Comparison of ENCODE assay signal across 16 cellular contexts in the genomic region with DNA sequence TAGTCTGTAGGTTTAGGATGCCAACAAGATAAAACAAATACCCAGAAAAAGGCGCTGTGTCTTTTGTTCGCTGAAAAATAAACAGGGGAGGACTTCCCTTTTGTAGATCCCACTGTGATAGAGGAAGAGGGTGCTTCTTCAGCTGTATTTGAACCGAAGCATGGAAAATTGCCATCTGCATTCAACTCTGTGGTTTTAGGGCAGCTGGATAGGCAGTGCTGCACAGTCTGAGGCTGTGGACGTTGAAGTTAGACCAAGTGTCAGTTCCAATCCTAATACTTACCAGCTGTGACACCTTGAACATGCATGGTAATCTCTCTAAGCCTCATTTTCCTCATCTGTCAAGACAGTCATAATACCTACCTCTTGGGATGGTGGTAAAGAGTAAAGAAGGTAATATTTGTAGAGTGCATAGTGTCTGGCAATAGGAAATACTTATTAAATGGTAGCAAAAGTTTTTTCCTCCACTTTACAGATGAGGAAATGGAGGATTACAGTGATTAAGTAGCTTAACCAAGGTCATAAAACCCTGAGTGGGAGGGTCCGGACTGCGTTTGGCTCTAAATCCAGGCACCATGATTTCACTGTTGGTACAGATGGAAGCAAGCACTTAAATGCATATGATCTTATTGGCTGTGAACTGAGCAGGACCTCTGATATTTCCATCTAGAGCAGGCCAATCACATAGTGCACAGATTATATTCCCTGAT. TPM values are rescaled to one million over a fixed set of nuclear protein-coding genes. Genes with fewer than 3 reads are reported as not detected.
DNase-seq lines count a peak whose midpoint lies in the region; ATAC-seq, FAIRE-seq and TF ChIP-seq lines count a peak whose summit lies in the region.
"Had no signal": no experiment of that assay in that cellular context is flagged by ENCODE, and none has a peak within 500 bp of the region (broad histone marks: within the 10 kb centered on the region; RNA-seq: fewer than 3 reads in every experiment).

No MANE protein-coding gene starts in this region.

- DNase-seq in AG04449 (ENCODE audit: low read depth, low spot score) (no peak), G401 (ENCODE audit: low spot score) (peak; percentile 69), NCI-H82 treated with DMSO at 0.1 percent for 48 hours (lab: John Stamatoyannopoulos, UW; ENCODE audit: unreplicated experiment) (peak; percentile 97), H1 (ENCODE audit: low read depth in 1 of 2, low spot score in 2 of 2) (no peak), pancreas (no peak), suprapubic skin (ENCODE audit: low spot score in 2 of 2) (no peak), HPDE6-E6E7 (ENCODE audit: extremely low spot score) (no peak)
- DNase-seq in activated effector memory CD4-positive, alpha-beta T cell treated with Interleukin-2 at 50 U/mL for 16 hours: no peak
- DNase-seq: activated CD4-positive, CD25-positive, alpha-beta regulatory T cell; activated T-cell treated with anti-CD3 and anti-CD28 coated beads for 4 hours; GF-D8; GOT3; left colon; naive thymus-derived CD4-positive, alpha-beta T cell; right lobe of liver had no signal

- H2BK12ac ChIP-seq in H1 (ENCODE audit: low read depth, low read length): no peak overlapping the region

- POLR2A ChIA-PET in AG04449 (lab: Yijun Ruan, JAX): no interaction called here
- POLR2A ChIA-PET in H1 (lab: Charles Lee; ENCODE audit: partially characterized antibody): interaction anchor here (1.2 kb wide), 1 partner anchor 498 kb away, joined by 5 read pairs; no protein-coding TSS in a partner anchor

- H2AFZ ChIP-seq in H1 (ENCODE audit: low read length): peak overlapping the region; percentile 99; the same call in 1 of the 2 replicates

- H3K27me3 ChIP-seq in H1 (replicated peaks in 1 of 4; ENCODE audit: control insufficient read depth in 3 of 4, extremely low read depth in 1 of 4, insufficient read depth in 3 of 4, low read length in 3 of 4) (no peaks in the 10 kb centered on the region), pancreas (no peaks in the 10 kb centered on the region), suprapubic skin (peaks cover 9% of the 10 kb centered on the region)
- H3K27me3 ChIP-seq: right lobe of liver had no signal

- H2BK5ac ChIP-seq in H1 (ENCODE audit: low read depth, low read length): no peak overlapping the region

- H3K4ac ChIP-seq in H1 (replicated peaks; ENCODE audit: insufficient read length, low read depth, low read length): no peak overlapping the region

- no peak for TF ChIP-seq CTCF in AG04449 (IDR thresholded peaks at IDR 0.05; ENCODE audit: insufficient read depth, low read length, missing control alignments)
- TF ChIP-seq CTCF in H1 (IDR thresholded peaks at IDR 0.05; ENCODE audit: control extremely low read depth in 1 of 3, insufficient read depth in 1 of 3, low read depth in 1 of 3, low read length in 3 of 3): no peak
- TF ChIP-seq CTCF in pancreas (IDR thresholded peaks at IDR 0.05): no peak
- TF ChIP-seq CTCF in suprapubic skin (IDR thresholded peaks at IDR 0.05): no peak

- TF ChIP-seq EP300 in H1 (IDR thresholded peaks at IDR 0.05; ENCODE audit: borderline replicate concordance in 1 of 2, low read depth in 2 of 2, low read length in 2 of 2): no peak
- no peak for TF ChIP-seq EP300 in suprapubic skin (IDR thresholded peaks at IDR 0.05)

- H3K79me1 ChIP-seq in H1 (ENCODE audit: low read depth, low read length): no peaks in the 10 kb centered on the region

- H3K4me3 ChIP-seq in AG04449 (ENCODE audit: low read depth, low read length): peak overlapping the region; percentile 19; the same call in 1 of the 2 replicates
- H3K4me3 ChIP-seq in H1 (ENCODE audit: extremely low read depth in 1 of 4, insufficient read depth in 2 of 4, low read depth in 3 of 4, low read length in 4 of 4): no peak overlapping the region
- no peak overlapping the region for H3K4me3 ChIP-seq in pancreas
- no peak overlapping the region for H3K4me3 ChIP-seq in suprapubic skin
- H3K4me3 ChIP-seq: right lobe of liver had no signal

- H3K14ac ChIP-seq in H1 (ENCODE audit: insufficient read length): no peak overlapping the region

- no peak overlapping the region for H3K56ac ChIP-seq in H1 (replicated peaks; ENCODE audit: insufficient read length, low read depth, low read length)

- H3K36me3 ChIP-seq in H1 (ENCODE audit: control insufficient read depth in 2 of 4, insufficient read depth in 4 of 4, low read length in 3 of 4) (no peaks in the 10 kb centered on the region), pancreas (no peaks in the 10 kb centered on the region), suprapubic skin (no peaks in the 10 kb centered on the region)
- H3K36me3 ChIP-seq: right lobe of liver had no signal

- H3K4me1 ChIP-seq in H1 (replicated peaks in 1 of 4; ENCODE audit: control insufficient read depth in 3 of 4, insufficient read depth in 4 of 4, low read length in 3 of 4) (no peaks in the 10 kb centered on the region; a peak in 1 of 7 replicates), pancreas (peaks cover 0 to under 1% (median 0%) of the 10 kb centered on the region in 3 donors), suprapubic skin (no peaks in the 10 kb centered on the region)
- H3K4me1 ChIP-seq: right lobe of liver had no signal

- intact Hi-C loops in pancreas (cut with DNase I): no loop called here

- no peaks in the 10 kb centered on the region for H3K9me3 ChIP-seq in H1 (ENCODE audit: insufficient read depth in 2 of 2, low read depth in 1 of 2, low read length in 1 of 2)
- H3K9me3 ChIP-seq in pancreas: no peaks in the 10 kb centered on the region
- H3K9me3 ChIP-seq in suprapubic skin: no peaks in the 10 kb centered on the region
- H3K9me3 ChIP-seq: right lobe of liver had no signal

- H4K91ac ChIP-seq in H1 (replicated peaks; ENCODE audit: insufficient read length, low read length): no peak overlapping the region

- in situ Hi-C loops in G401 (cut with HindIII; ENCODE audit: low sequenced_read_pairs): no loop called here

- H4K5ac ChIP-seq in H1 (ENCODE audit: insufficient read length, low read depth, low read length): no peak overlapping the region

- no peak overlapping the region for H2BK120ac ChIP-seq in H1 (replicated peaks; ENCODE audit: low read depth, low read length)

- no peak overlapping the region for H3K18ac ChIP-seq in H1 (ENCODE audit: extremely low read depth, low read length)

- no peak overlapping the region for H2BK20ac ChIP-seq in H1 (ENCODE audit: low read length)

- H3K23me2 ChIP-seq in H1 (ENCODE audit: low read depth, low read length): no peaks in the 10 kb centered on the region

- H4K8ac ChIP-seq in H1 (ENCODE audit: extremely low read depth, insufficient read depth, low read length): no peak overlapping the region

- FAIRE-seq in H1 (lab: Jason Lieb, UNC): no peak
- no peak for FAIRE-seq in pancreas (lab: Jason Lieb, UNC)
- FAIRE-seq: GM18507 had no signal

- H4K20me1 ChIP-seq in H1 (replicated peaks in 1 of 2; ENCODE audit: control insufficient read depth in 1 of 2, insufficient read depth in 2 of 2, low read length in 2 of 2): no peaks in the 10 kb centered on the region

- CTCF ChIA-PET in AG04449 (lab: Yijun Ruan, JAX) (interaction anchor here (1.0 to 3.9 kb wide), 20 partner anchors 7 to 117 kb away, joined by 3 to 52 read pairs (median 8); no protein-coding TSS in a partner anchor), H1 (lab: Charles Lee; ENCODE audit: partially characterized antibody) (interaction anchor here (0.8 to 3.9 kb wide), 14 partner anchors 9 to 429 kb away, joined by 3 to 58 read pairs (median 4); partner anchors contain the start of gene SYT14)

- TF ChIP-seq RAD21 in H1 (IDR thresholded peaks at IDR 0.05 in 1 of 2, conservative IDR thresholded peaks at IDR 0.05 in 1 of 2; ENCODE audit: low read depth in 2 of 2, low read length in 2 of 2): no peak

- no peak overlapping the region for H2AK5ac ChIP-seq in H1 (ENCODE audit: low read depth, low read length)

- ATAC-seq in pancreas: no peak
- ATAC-seq: naive thymus-derived CD4-positive, alpha-beta T cell had no signal

- H3K4me2 ChIP-seq in H1 (ENCODE audit: insufficient read depth in 1 of 2, low read depth in 2 of 2, low read length in 2 of 2): no peak overlapping the region

- H3K79me2 ChIP-seq in H1 (ENCODE audit: control insufficient read depth in 1 of 2, insufficient read depth in 2 of 2, low read length in 2 of 2): no peaks in the 10 kb centered on the region

- no peak for TF ChIP-seq POLR2A in H1 (IDR thresholded peaks at IDR 0.05; ENCODE audit: control extremely low read depth in 1 of 2, low read depth in 2 of 2, low read length in 2 of 2)
- TF ChIP-seq POLR2A in suprapubic skin (IDR thresholded peaks at IDR 0.05): no peak

- H3K9ac ChIP-seq in H1 (replicated peaks in 1 of 4; ENCODE audit: extremely low read depth in 1 of 4, low read depth in 3 of 4, low read length in 3 of 4): no peak overlapping the region

- no peak overlapping the region for H3K27ac ChIP-seq in H1 (ENCODE audit: low read depth, low read length)
- H3K27ac ChIP-seq in pancreas: no peak overlapping the region
- H3K27ac ChIP-seq in suprapubic skin: no peak overlapping the region
- H3K27ac ChIP-seq: right lobe of liver had no signal

- no peak overlapping the region for H3K23ac ChIP-seq in H1 (ENCODE audit: insufficient read length)

- WGBS in H1 (ENCODE audit: extremely low coverage in 1 of 2, insufficient coverage in 1 of 2, insufficient read length in 1 of 2, insufficient replicate concordance in 2 of 2, low coverage in 1 of 2, low lambda C conversion rate in 2 of 2, missing lambda C conversion rate in 1 of 2), 2 experiments: 91% methylated on average over 6 of the region's 6 CpGs; no CpG with 5 or more reads in 1 of the 2 experiments
- WGBS in pancreas, 2 donors: 74 to 78% methylated on average over 6 of the region's 6 CpGs
- 70% methylated on average over 6 of the region's 6 CpGs for WGBS in suprapubic skin

- no peak overlapping the region for H2BK15ac ChIP-seq in H1 (ENCODE audit: low read length)

TF ChIP-seq in H1, 55 proteins besides CTCF, POLR2A, EP300 and RAD21 (continues in another document):
- TF ChIP-seq BCL11A (IDR thresholded peaks at IDR 0.05; ENCODE audit: low read depth in 2 of 2, low read length in 2 of 2): no peak
- no peak for TF ChIP-seq CHD1 (IDR thresholded peaks at IDR 0.05; ENCODE audit: low read depth, low read length)
- no peak for TF ChIP-seq POU5F1 (IDR thresholded peaks at IDR 0.05; ENCODE audit: low read depth, low read length)

RNA-seq across cellular contexts. Expression of gene UTP25, which starts 48.5 kb away (rescaled TPM):
- 9.7 and 13.5 TPM in 2 replicates for total RNA-seq in G401 (2014; rRNA removed; shearing (Covaris generic))
- total RNA-seq in H1 (2021; fragmentation: NEBNext Ultra II Directional; extraction: Animal tissue kit (Norgen Biotek cat#: 25700)): 7.6 and 7.7 TPM in 2 replicates
- polyA plus RNA-seq in H1 (2011; rRNA removed): 2.7 and 4.0 TPM in 2 replicates
- polyA plus RNA-seq in H1 (2011; cell fraction: cytosol; rRNA removed): 4.0 TPM
- polyA plus RNA-seq in H1 (2011; cell fraction: nucleus; rRNA removed): 3.3 TPM
- polyA plus RNA-seq in H1 (2012, experiment 1 of 2): 3.5 to 5.8 TPM (median 4.3 TPM) in 4 replicates
- 0.47 TPM for polyA plus RNA-seq in H1 (2012, experiment 2 of 2)
- 4.3 TPM for polyA plus RNA-seq in H1 (2013, experiment 1 of 2)
- 4.2 TPM for polyA plus RNA-seq in H1 (2013, experiment 2 of 2)
- 9.7 and 10.1 TPM in 2 replicates for polyA minus RNA-seq in H1 (2011; rRNA and poly(A)+ RNA removed)
- 4.1 TPM for polyA minus RNA-seq in H1 (2011; cell fraction: cytosol; rRNA and poly(A)+ RNA removed)
- 14.2 TPM for polyA minus RNA-seq in H1 (2011; cell fraction: nucleus; rRNA and poly(A)+ RNA removed)
- 1 to 10 TPM; 2.4 to 4.4 (median 3.7) TPM for total RNA-seq in pancreas
- 1 to 10 TPM in 1 of 2 donors, under 1 TPM in 1; 0.95 to 1.9 TPM for polyA plus RNA-seq in pancreas
- 10 to 100 TPM in 3 of 4 donors, 1 to 10 TPM in 1; 9.6 to 17.9 (median 11.6) TPM for total RNA-seq in suprapubic skin

Comparison
In these comparisons a context has a peak if more than half of its experiments do, and no peak if none do; other contexts are left out.
1. DNase-seq: peak in G401 (single experiment) and NCI-H82 treated with DMSO at 0.1 percent for 48 hours (single experiment); none in AG04449 (single experiment), H1 (0 of 2), activated effector memory CD4-positive, alpha-beta T cell treated with Interleukin-2 at 50 U/mL for 16 hours (single experiment), pancreas (0 of 6), suprapubic skin (0 of 2) and HPDE6-E6E7 (single experiment).